In the genomic region with DNA sequence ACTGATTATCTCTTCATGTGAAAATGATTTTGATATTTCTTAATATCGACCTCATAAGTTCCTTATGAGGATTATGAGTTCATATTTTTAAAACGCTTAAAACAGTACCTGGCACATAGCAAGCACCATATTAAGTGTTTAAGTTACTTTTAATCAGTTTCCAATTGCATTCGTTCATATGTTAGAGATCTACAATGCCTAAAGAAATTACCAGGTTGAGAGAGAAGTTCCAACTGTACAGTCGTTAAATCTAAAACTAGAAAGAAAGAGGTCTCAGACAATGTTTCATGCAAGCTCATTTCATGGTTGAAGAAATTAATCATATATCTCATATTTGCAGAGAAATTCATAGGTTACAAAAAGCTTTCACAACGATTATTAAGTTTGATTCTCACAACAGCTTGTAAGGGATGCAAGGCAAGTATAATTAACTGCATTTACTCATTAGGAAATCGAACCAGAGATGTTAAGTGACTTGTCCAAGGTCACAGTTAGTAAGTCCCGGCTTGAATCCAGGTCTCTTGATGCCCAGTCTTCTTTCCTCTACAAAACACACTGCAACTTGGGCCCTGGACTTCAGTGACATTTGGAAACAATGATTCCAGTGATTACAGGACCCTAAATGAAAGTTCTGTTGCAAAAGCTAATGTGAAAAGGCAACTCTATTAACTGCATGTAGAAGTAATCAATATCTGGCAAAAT, we compare ENCODE assay signal across 8 cellular contexts. TPM values are rescaled to one million over a fixed set of nuclear protein-coding genes. Genes with fewer than 3 reads are reported as not detected.
DNase-seq lines count a peak whose midpoint lies in the region; ATAC-seq and TF ChIP-seq lines count a peak whose summit lies in the region.

No MANE protein-coding gene starts in this region.

- no peaks in the 10 kb centered on the region for H3K9me3 Mint-ChIP-seq in CD4-positive, alpha-beta T cell
- no peaks in the 10 kb centered on the region for H3K9me3 Mint-ChIP-seq in neural progenitor cell

- no peaks in the 10 kb centered on the region for H3K27me3 Mint-ChIP-seq in CD4-positive, alpha-beta T cell
- peaks cover 24% of the 10 kb centered on the region for H3K27me3 Mint-ChIP-seq in neural progenitor cell (ENCODE audit: insufficient read depth, low read depth)

- POLR2A ChIA-PET in CD4-positive, alpha-beta T cell (lab: Charles Lee): interaction anchor here (0.6 to 4.1 kb wide), 13 partner anchors 9 to 307 kb away, joined by 3 to 23 read pairs (median 4); a partner anchor contains a TSS

- peak overlapping the region; percentile 66 for H3K4me3 ChIP-seq in MG63
- peak overlapping the region; percentile 61 to 72 for H3K4me3 ChIP-seq in duodenal mucosa (ENCODE audit: low read depth in 1 of 2, low read length in 2 of 2)
- H3K4me3 ChIP-seq in neural progenitor cell: peak overlapping the region; percentile 98

- no peak overlapping the region for H3K27ac ChIP-seq in CD4-positive, alpha-beta T cell (ENCODE audit: low read depth, low read length)
- no peak overlapping the region for H3K27ac ChIP-seq in duodenal mucosa (ENCODE audit: low read depth, low read length)
- H3K27ac ChIP-seq in neural progenitor cell: no peak overlapping the region

- peaks cover 3% of the 10 kb centered on the region for H3K36me3 Mint-ChIP-seq in CD4-positive, alpha-beta T cell (ENCODE audit: low read depth)
- no peaks in the 10 kb centered on the region for H3K36me3 Mint-ChIP-seq in neural progenitor cell

- peaks cover 10 to 21% of the 10 kb centered on the region in 2 donors for H3K4me1 ChIP-seq in duodenal mucosa (ENCODE audit: control insufficient read depth in 1 of 2, insufficient read depth in 2 of 2, low read length in 2 of 2)
- peaks cover 11% of the 10 kb centered on the region for H3K4me1 ChIP-seq in neural progenitor cell

- no peak for ATAC-seq in CD4-positive, alpha-beta T cell (ENCODE audit: poor library complexity)
- no peak for ATAC-seq in HG02759 (IDR thresholded peaks at IDR 0.05; ENCODE audit: unreplicated experiment)
- ATAC-seq in HG03139 (IDR thresholded peaks at IDR 0.05; ENCODE audit: unreplicated experiment): no peak
- ATAC-seq in GM19324 (IDR thresholded peaks at IDR 0.05; ENCODE audit: low FRiP score, unreplicated experiment): no peak

- H3K79me2 ChIP-seq in neural progenitor cell (ENCODE audit: low read depth): peaks cover 16% of the 10 kb centered on the region

- peak overlapping the region; percentile 98 for H3K4me3 Mint-ChIP-seq in CD4-positive, alpha-beta T cell
- H3K4me3 Mint-ChIP-seq in neural progenitor cell: peak overlapping the region; percentile 98

- H3K4me1 Mint-ChIP-seq in CD4-positive, alpha-beta T cell (ENCODE audit: low read depth): peaks cover 40% of the 10 kb centered on the region
- H3K4me1 Mint-ChIP-seq in neural progenitor cell: peaks cover 18% of the 10 kb centered on the region

- TF ChIP-seq CTCF in CD4-positive, alpha-beta T cell (IDR thresholded peaks at IDR 0.05): no peak
- no peak for TF ChIP-seq CTCF in neural progenitor cell (IDR thresholded peaks at IDR 0.05)

- peaks cover 24% of the 10 kb centered on the region for H4K20me1 ChIP-seq in neural progenitor cell (ENCODE audit: low read depth)

- H3K9ac ChIP-seq in duodenal mucosa (ENCODE audit: low read depth in 1 of 2, low read length in 2 of 2) (no peak overlapping the region), neural progenitor cell (no peak overlapping the region)

- intact Hi-C loops in CD4-positive, alpha-beta T cell (cut with DNase I, micrococcal nuclease): loop anchor here in 1 of 2 experiments (5.0 to 10.0 kb wide), 3 partner anchors 63 to 195 kb away; a partner anchor contains a TSS

- peak overlapping the region; percentile 92 for H3K27ac Mint-ChIP-seq in CD4-positive, alpha-beta T cell
- no peak overlapping the region for H3K27ac Mint-ChIP-seq in neural progenitor cell

- CTCF ChIA-PET in CD4-positive, alpha-beta T cell (lab: Charles Lee): interaction anchor here (0.9 to 1.1 kb wide), 3 partner anchors 9 to 148 kb away, joined by 3 to 4 read pairs (median 3); no protein-coding TSS in a partner anchor

- no peaks in the 10 kb centered on the region for H3K36me3 ChIP-seq in MG63
- no peaks in the 10 kb centered on the region for H3K36me3 ChIP-seq in duodenal mucosa (ENCODE audit: control insufficient read depth in 1 of 2, insufficient read depth in 2 of 2, low read length in 2 of 2)
- H3K36me3 ChIP-seq in neural progenitor cell: no peaks in the 10 kb centered on the region

- peaks cover 33% of the 10 kb centered on the region for H3F3A ChIP-seq in neural progenitor cell (ENCODE audit: low read depth)

- no peaks in the 10 kb centered on the region for H3K9me3 ChIP-seq in CD4-positive, alpha-beta T cell (ENCODE audit: control insufficient read depth, low read length)
- H3K9me3 ChIP-seq in MG63 (no peaks in the 10 kb centered on the region), duodenal mucosa (ENCODE audit: control insufficient read depth in 1 of 2, low read length in 2 of 2) (no peaks in the 10 kb centered on the region), neural progenitor cell (ENCODE audit: low read depth) (no peaks in the 10 kb centered on the region)

- no peak overlapping the region for H2AFZ ChIP-seq in neural progenitor cell (replicated peaks)

- no peaks in the 10 kb centered on the region for H3K27me3 ChIP-seq in CD4-positive, alpha-beta T cell (ENCODE audit: control insufficient read depth, insufficient read depth, low read length)
- peaks cover 41% of the 10 kb centered on the region for H3K27me3 ChIP-seq in MG63
- H3K27me3 ChIP-seq in duodenal mucosa (ENCODE audit: control insufficient read depth in 1 of 2, insufficient read depth in 2 of 2, low read length in 2 of 2): peaks cover 17 to 22% of the 10 kb centered on the region in 2 donors
- H3K27me3 ChIP-seq in neural progenitor cell: peaks cover 46% of the 10 kb centered on the region

- DNase-seq in CD4-positive, alpha-beta T cell: no peak
- no peak for DNase-seq in MG63
- DNase-seq in neural progenitor cell (ENCODE audit: low spot score): no peak
- DNase-seq in NCI-H1436 (lab: John Stamatoyannopoulos, UW): no peak

- peak overlapping the region; percentile 99 for H3K4me2 ChIP-seq in neural progenitor cell

RNA-seq across cellular contexts. Expression of a gene that starts 1.3 kb away (rescaled TPM):
- 10 to 100 TPM; 25.5 TPM for total RNA-seq in CD4-positive, alpha-beta T cell
- 8.4 and 14.5 TPM in 2 replicates for total RNA-seq in MG63 (2014; rRNA removed; shearing (Covaris generic); ENCODE audit: low replicate concordance)
- 17.0 and 34.3 TPM in 2 replicates for total RNA-seq in neural progenitor cell (ENCODE audit: low replicate concordance)

RNA-seq across cellular contexts. Expression of a gene that starts 41.5 kb away (rescaled TPM):
- 100 to 1,000 TPM; 134 to 146 TPM for total RNA-seq in CD4-positive, alpha-beta T cell
- total RNA-seq in MG63 (2014; rRNA removed; shearing (Covaris generic); ENCODE audit: low replicate concordance): 43.1 and 105 TPM in 2 replicates
- total RNA-seq in neural progenitor cell (ENCODE audit: low replicate concordance): 204 and 276 TPM in 2 replicates
